22 cellular contexts compared by ENCODE assay signal in the genomic region with DNA sequence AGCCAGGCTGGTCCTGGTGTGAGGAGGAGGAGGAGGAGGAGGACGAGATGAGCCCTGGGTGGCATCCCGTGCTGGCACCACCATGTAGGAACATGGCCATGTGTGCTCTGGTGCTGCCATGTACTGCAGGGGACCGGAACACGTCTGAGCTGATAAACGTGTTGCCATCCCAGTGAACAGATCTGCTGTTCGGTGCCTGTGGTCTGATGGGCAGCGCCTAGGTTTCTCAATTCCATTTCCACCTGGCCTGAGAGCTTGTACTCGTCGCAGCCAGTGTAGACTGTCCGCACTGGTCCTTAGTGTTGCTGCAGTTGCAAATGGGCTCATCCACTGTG.
"Had no signal": no experiment of that assay in that cellular context is flagged by ENCODE, and none has a peak within 500 bp of the region (broad histone marks: within the 10 kb centered on the region; RNA-seq: fewer than 3 reads in every experiment).

No MANE protein-coding gene starts in this region.

- H3K4me3 ChIP-seq: adrenal gland, cardiac muscle cell, gastroesophageal sphincter, spleen, transverse colon had no signal

- H3K9me3 ChIP-seq: adrenal gland, gastroesophageal sphincter, spleen, transverse colon had no signal

- H3K27ac ChIP-seq: adrenal gland, cardiac muscle cell, gastroesophageal sphincter, spleen, transverse colon had no signal

- H3K27me3 ChIP-seq: adrenal gland, cardiac muscle cell, gastroesophageal sphincter, spleen, transverse colon had no signal

- ATAC-seq: activated CD4-positive, alpha-beta T cell treated with anti-CD3 and anti-CD28 coated beads for 36 hours; activated CD8-positive, alpha-beta memory T cell treated with anti-CD3 and anti-CD28 coated beads, Interleukin-2, amount 10 ng/mL, durations not matched to agents 7 days and 5 days; activated CD8-positive, alpha-beta T cell treated with anti-CD3 and anti-CD28 coated beads, Interleukin-2, amount 10 ng/mL, durations not matched to agents 7 days and 5 days; activated T-cell treated with anti-CD3 and anti-CD28 coated beads, Interleukin-2, amount 50 U/mL, for 72 hours; gastroesophageal sphincter; left cardiac atrium; naive thymus-derived CD4-positive, alpha-beta T cell; right cardiac atrium had no signal

- DNase-seq: activated CD4-positive, alpha-beta T cell treated with anti-CD3 and anti-CD28 coated beads for 36 hours; activated CD4-positive, CD25-positive, alpha-beta regulatory T cell; activated CD8-positive, alpha-beta memory T cell treated with anti-CD3 and anti-CD28 coated beads, Interleukin-2, amount 10 ng/mL, durations not matched to agents 7 days and 5 days; activated CD8-positive, alpha-beta T cell treated with anti-CD3 and anti-CD28 coated beads, Interleukin-2, amount 10 ng/mL, durations not matched to agents 7 days and 5 days; activated naive CD4-positive, alpha-beta T cell; activated naive CD8-positive, alpha-beta T cell treated with anti-CD3 and anti-CD28 coated beads for 36 hours; activated T-cell treated with anti-CD3 and anti-CD28 coated beads for 4 hours; activated T-cell treated with anti-CD3 and anti-CD28 coated beads, Interleukin-2, amount 50 U/mL, for 72 hours; aorta; hippocampal formation; left cardiac atrium; midbrain; naive thymus-derived CD4-positive, alpha-beta T cell; posterior cingulate gyrus; spleen; stimulated activated naive CD4-positive, alpha-beta T cell; T1000 had no signal
